Comparison of ENCODE assay signal across 25 cellular contexts in the genomic region with DNA sequence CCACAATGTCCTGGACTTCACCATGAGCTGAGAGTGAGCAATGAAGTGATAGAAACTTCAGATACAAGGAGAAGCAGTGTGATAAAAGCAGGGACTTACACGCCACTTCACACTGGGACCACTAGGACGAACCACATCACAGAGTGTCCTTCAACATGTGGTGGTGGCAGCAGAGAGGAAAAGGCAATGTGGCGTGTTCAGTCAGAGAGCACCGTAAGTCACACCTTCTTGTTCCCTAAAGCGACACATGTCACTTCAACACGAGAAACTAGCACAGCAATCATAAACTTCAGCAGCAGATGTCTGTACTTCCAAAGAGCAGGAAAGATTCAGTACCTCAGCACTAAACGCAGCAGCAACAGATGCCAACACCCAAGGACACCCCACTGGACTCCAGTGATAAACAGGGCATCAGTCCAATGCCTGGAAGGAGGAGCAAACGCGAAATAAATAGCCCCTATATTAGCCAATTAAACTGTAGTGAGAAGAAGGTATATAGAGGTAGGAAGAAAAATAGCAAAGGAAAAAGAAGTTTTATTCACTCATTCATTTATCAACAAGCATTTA.
DNase-seq lines count a peak whose midpoint lies in the region; ATAC-seq, FAIRE-seq and TF ChIP-seq lines count a peak whose summit lies in the region.
"Had no signal": no experiment of that assay in that cellular context is flagged by ENCODE, and none has a peak within 500 bp of the region (broad histone marks: within the 10 kb centered on the region; RNA-seq: fewer than 3 reads in every experiment).

No MANE protein-coding gene starts in this region.

- 20 to 56% (median 32%) methylated on average over 9 of the region's 9 CpGs for WGBS in small intestine, 3 donors

- H3K27me3 Mint-ChIP-seq in GM23338 (ENCODE audit: insufficient read depth, low read depth, poor library complexity) = no peaks in the 10 kb centered on the region

- H3F3A ChIP-seq in GM23338 (replicated peaks; ENCODE audit: low read depth) = no peaks in the 10 kb centered on the region

- H3K27ac ChIP-seq in GM23338 (ENCODE audit: low read depth) (no peak overlapping the region), epithelial cell of prostate (peak overlapping the region; percentile 94), small intestine (ENCODE audit: low read depth in 1 of 2, low read length in 1 of 2) (peak overlapping the region; percentile 6 to 43)
- H3K27ac ChIP-seq: pancreas, uterus had no signal

- no peaks in the 10 kb centered on the region for H3K9me2 ChIP-seq in GM23338 (ENCODE audit: insufficient read depth)

- no peaks in the 10 kb centered on the region for H3K36me3 Mint-ChIP-seq in GM23338 (ENCODE audit: low read depth)
- H3K36me3 Mint-ChIP-seq: activated naive CD8-positive, alpha-beta T cell treated with anti-CD3 and anti-CD28 coated beads, Interleukin-2, amount 10 ng/mL, durations not matched to agents 7 days and 5 days; stimulated activated naive B cell treated with anti-CD40 and anti-IgM and Interleukin-4, amounts not matched to agents 10 μg/mL and 1 μg/mL and 100 μg/mL, for 72 hours had no signal

- H3K4me3 Mint-ChIP-seq in GM23338 = no peak overlapping the region
- H3K4me3 Mint-ChIP-seq: activated naive CD8-positive, alpha-beta T cell treated with anti-CD3 and anti-CD28 coated beads, Interleukin-2, amount 10 ng/mL, durations not matched to agents 7 days and 5 days; stimulated activated naive B cell treated with anti-CD40 and anti-IgM and Interleukin-4, amounts not matched to agents 10 μg/mL and 1 μg/mL and 100 μg/mL, for 72 hours had no signal

- no peaks in the 10 kb centered on the region for H3K9me3 ChIP-seq in small intestine (ENCODE audit: control insufficient read depth, low read depth)
- H3K9me3 ChIP-seq: HAP-1, MG63, pancreas, uterus had no signal

- H2AFZ ChIP-seq in GM23338 = peak overlapping the region; percentile 44

- DNase-seq in GM23338 (ENCODE audit: low spot score) = no peak
- DNase-seq in SW480 (ENCODE audit: low spot score) = peak; percentile 50
- no peak for DNase-seq in epithelial cell of prostate (ENCODE audit: low read depth, low spot score)
- peak; percentile 81 for DNase-seq in small intestine
- DNase-seq in NCI-H82 treated with DMSO at 0.1 percent for 48 hours (lab: John Stamatoyannopoulos, UW; ENCODE audit: unreplicated experiment) = no peak
- DNase-seq in iPS-NIHi11 (ENCODE audit: low spot score) = no peak
- DNase-seq: activated CD4-positive, alpha-beta T cell treated with anti-CD3 and anti-CD28 coated beads for 1 hour; activated gamma-delta T cell; activated naive CD8-positive, alpha-beta T cell treated with anti-CD3 and anti-CD28 coated beads, Interleukin-2, amount 10 ng/mL, durations not matched to agents 7 days and 5 days; islet precursor cell; KG1; MG63; NCI-H1105 treated with DMSO at 0.1 percent for 48 hours; NCI-H1930; NCI-H526; pancreas; stimulated activated CD4-positive, alpha-beta T cell treated with anti-CD3 and anti-CD28 coated beads, Interleukin-15, amount 100 ng/mL, for 24 hours; stimulated activated naive B cell treated with anti-CD40 and anti-IgM and Interleukin-4, amounts not matched to agents 10 μg/mL and 1 μg/mL and 100 μg/mL, for 72 hours; uterus had no signal

- H4K20me1 ChIP-seq in GM23338 (replicated peaks; ENCODE audit: insufficient read depth) = no peaks in the 10 kb centered on the region

- no peak; the same call in 2 of the 3 replicates for ATAC-seq in GM23338
- no peak for ATAC-seq in HG03108 (IDR thresholded peaks at IDR 0.05; ENCODE audit: unreplicated experiment)
- ATAC-seq: pancreas; sciatic nerve; stimulated activated naive B cell treated with anti-CD40 and anti-IgM and Interleukin-4, amounts not matched to agents 10 μg/mL and 1 μg/mL and 100 μg/mL, for 72 hours had no signal

- H3K4me1 ChIP-seq in GM23338 (ENCODE audit: insufficient read depth) (peaks cover 33% of the 10 kb centered on the region), small intestine (ENCODE audit: control insufficient read depth in 2 of 2, insufficient read depth in 1 of 2, low read depth in 1 of 2, low read length in 1 of 2) (peaks cover 2 to 5% of the 10 kb centered on the region in 2 donors)
- H3K4me1 ChIP-seq: HAP-1, uterus had no signal

- H3K36me3 ChIP-seq in GM23338 (ENCODE audit: insufficient read depth) (no peaks in the 10 kb centered on the region), small intestine (ENCODE audit: control insufficient read depth in 2 of 2, insufficient read depth in 2 of 2, low read length in 2 of 2) (no peaks in the 10 kb centered on the region)
- H3K36me3 ChIP-seq: HAP-1, MG63, pancreas, uterus had no signal

- H3K79me2 ChIP-seq in GM23338 (replicated peaks; ENCODE audit: insufficient read depth) = no peaks in the 10 kb centered on the region

- H3K4me2 ChIP-seq in GM23338 = no peak overlapping the region

- no peaks in the 10 kb centered on the region for H3K9me3 Mint-ChIP-seq in GM23338
- H3K9me3 Mint-ChIP-seq: activated naive CD8-positive, alpha-beta T cell treated with anti-CD3 and anti-CD28 coated beads, Interleukin-2, amount 10 ng/mL, durations not matched to agents 7 days and 5 days had no signal

- 0 out of 2 replicates have a peak overlapping the region, but pooled peaks have one; percentile 9 for H3K27ac Mint-ChIP-seq in GM23338
- H3K27ac Mint-ChIP-seq: activated naive CD8-positive, alpha-beta T cell treated with anti-CD3 and anti-CD28 coated beads, Interleukin-2, amount 10 ng/mL, durations not matched to agents 7 days and 5 days; stimulated activated naive B cell treated with anti-CD40 and anti-IgM and Interleukin-4, amounts not matched to agents 10 μg/mL and 1 μg/mL and 100 μg/mL, for 72 hours had no signal

- FAIRE-seq in small intestine (lab: Jason Lieb, UNC) = no peak
- FAIRE-seq: endothelial cell of umbilical vein, HTR-8/SVneo, pancreas had no signal

- H3K27me3 ChIP-seq in GM23338 (ENCODE audit: insufficient read depth) = no peaks in the 10 kb centered on the region
- H3K27me3 ChIP-seq in small intestine (ENCODE audit: control insufficient read depth in 2 of 2, insufficient read depth in 2 of 2, low read length in 2 of 2) = no peaks in the 10 kb centered on the region
- H3K27me3 ChIP-seq: MG63, pancreas, uterus had no signal

- H3K4me3 ChIP-seq in GM23338 = no peak overlapping the region
- no peak overlapping the region for H3K4me3 ChIP-seq in small intestine (ENCODE audit: low read depth in 1 of 2, low read length in 2 of 2)
- H3K4me3 ChIP-seq: HAP-1, lung, MG63, pancreas, uterus had no signal

- H3K4me1 Mint-ChIP-seq in GM23338 = peaks cover 8% of the 10 kb centered on the region

- no peak for TF ChIP-seq CTCF in GM23338 (conservative IDR thresholded peaks at IDR 0.05; ENCODE audit: low read depth in 2 of 2)

TF ChIP-seq in GM23338, 12 proteins besides CTCF, POLR2A, EP300 and RAD21:
- TF ChIP-seq NANOG (IDR thresholded peaks at IDR 0.05; ENCODE audit: borderline replicate concordance) = no peak

Comparison
In these comparisons a context has a peak if more than half of its experiments do, and no peak if none do; other contexts are left out.
1. DNase-seq: peak in SW480 (single experiment) and small intestine (single experiment); none in GM23338 (single experiment), epithelial cell of prostate (single experiment), NCI-H82 treated with DMSO at 0.1 percent for 48 hours (single experiment) and iPS-NIHi11 (single experiment).